ENCODE assay signal across 23 cellular contexts in the genomic region with DNA sequence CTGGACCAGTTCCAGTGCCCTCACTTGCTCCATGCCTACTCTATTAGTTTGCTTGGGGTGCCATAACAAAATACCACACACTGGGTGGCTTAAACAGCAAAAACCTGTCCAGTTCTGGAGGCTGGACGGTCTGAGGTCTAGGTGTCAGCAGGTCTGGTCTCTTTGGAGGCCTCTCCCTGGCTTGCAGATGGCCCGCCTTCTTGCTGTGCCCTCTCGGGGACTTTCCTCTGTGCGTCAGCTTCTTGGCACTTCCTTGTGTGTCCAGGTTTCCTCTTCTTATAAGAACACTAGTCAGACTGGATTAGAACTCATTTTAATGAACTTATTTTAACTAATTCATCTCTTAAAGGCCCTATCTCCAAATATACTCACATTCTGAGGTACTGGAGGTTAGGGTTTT.
"Had no signal": no experiment of that assay in that cellular context is flagged by ENCODE, and none has a peak within 500 bp of the region (broad histone marks: within the 10 kb centered on the region; RNA-seq: fewer than 3 reads in every experiment).

No MANE protein-coding gene starts in this region.

- H3K27ac Mint-ChIP-seq: activated B cell treated with CpG ODN at 0.5 μM for 24 hours; activated CD4-positive, alpha-beta memory T cell treated with anti-CD3 and anti-CD28 coated beads for 36 hours; activated naive CD8-positive, alpha-beta T cell treated with anti-CD3 and anti-CD28 coated beads for 36 hours; immature natural killer cell; nephron; stimulated activated naive CD8-positive, alpha-beta T cell treated with anti-CD3 and anti-CD28 coated beads, Interleukin-15, Interleukin-2, amounts not matched to agents 100 ng/mL and 50 ng/mL, for 24 hours had no signal

- H3K27ac ChIP-seq: colonic mucosa, hepatocyte, neutrophil, pancreas, psoas muscle, tibial artery had no signal

- H3K36me3 ChIP-seq: colonic mucosa, neutrophil, pancreas, tibial artery had no signal

- DNase-seq: activated B cell treated with CpG ODN at 0.5 μM for 24 hours; activated CD4-positive, alpha-beta memory T cell treated with anti-CD3 and anti-CD28 coated beads for 36 hours; activated CD4-positive, alpha-beta T cell treated with anti-CD3 and anti-CD28 coated beads for 4 hours; activated naive CD4-positive, alpha-beta T cell treated with Interleukin-2 at 50 U/mL for 16 hours; activated naive CD8-positive, alpha-beta T cell treated with anti-CD3 and anti-CD28 coated beads for 36 hours; activated T-cell treated with anti-CD3 and anti-CD28 coated beads, Interleukin-2, amount 50 U/mL, for 48 hours; colonic mucosa; immature natural killer cell; kidney glomerular epithelial cell; left ventricle myocardium superior; midbrain; pancreas; psoas muscle; right cardiac atrium; stimulated activated CD4-positive, alpha-beta T cell treated with anti-CD3 and anti-CD28 coated beads, Interleukin-12 subunit alpha, Interleukin-12 subunit beta, amount 100 ng/mL, for 4 hours; T-helper 1 cell; T1000; tibial artery had no signal

- H3K36me3 Mint-ChIP-seq: activated CD4-positive, alpha-beta memory T cell treated with anti-CD3 and anti-CD28 coated beads for 36 hours; activated naive CD8-positive, alpha-beta T cell treated with anti-CD3 and anti-CD28 coated beads for 36 hours; immature natural killer cell had no signal

- H3K9me3 ChIP-seq: colonic mucosa, neutrophil, pancreas had no signal

- H3K27me3 Mint-ChIP-seq: activated B cell treated with CpG ODN at 0.5 μM for 24 hours had no signal

- H3K4me1 ChIP-seq: colonic mucosa, pancreas, psoas muscle, tibial artery had no signal

- ATAC-seq: left ventricle myocardium superior, pancreas, psoas muscle, right cardiac atrium had no signal

- H3K4me3 ChIP-seq: colonic mucosa, hepatocyte, pancreas, psoas muscle, tibial artery had no signal

- H3K27me3 ChIP-seq: colonic mucosa, hepatocyte, neutrophil, pancreas, tibial artery had no signal

- H3K4me3 Mint-ChIP-seq: activated B cell treated with CpG ODN at 0.5 μM for 24 hours; activated CD4-positive, alpha-beta memory T cell treated with anti-CD3 and anti-CD28 coated beads for 36 hours; activated naive CD8-positive, alpha-beta T cell treated with anti-CD3 and anti-CD28 coated beads for 36 hours; central memory CD8-positive, alpha-beta T cell; immature natural killer cell; nephron; stimulated activated naive CD8-positive, alpha-beta T cell treated with anti-CD3 and anti-CD28 coated beads, Interleukin-15, Interleukin-2, amounts not matched to agents 100 ng/mL and 50 ng/mL, for 24 hours had no signal

- H3K4me1 Mint-ChIP-seq: activated B cell treated with CpG ODN at 0.5 μM for 24 hours; activated naive CD8-positive, alpha-beta T cell treated with anti-CD3 and anti-CD28 coated beads for 36 hours; central memory CD8-positive, alpha-beta T cell; immature natural killer cell had no signal
